Comparison of ENCODE assay signal across 9 cellular contexts in the genomic region with DNA sequence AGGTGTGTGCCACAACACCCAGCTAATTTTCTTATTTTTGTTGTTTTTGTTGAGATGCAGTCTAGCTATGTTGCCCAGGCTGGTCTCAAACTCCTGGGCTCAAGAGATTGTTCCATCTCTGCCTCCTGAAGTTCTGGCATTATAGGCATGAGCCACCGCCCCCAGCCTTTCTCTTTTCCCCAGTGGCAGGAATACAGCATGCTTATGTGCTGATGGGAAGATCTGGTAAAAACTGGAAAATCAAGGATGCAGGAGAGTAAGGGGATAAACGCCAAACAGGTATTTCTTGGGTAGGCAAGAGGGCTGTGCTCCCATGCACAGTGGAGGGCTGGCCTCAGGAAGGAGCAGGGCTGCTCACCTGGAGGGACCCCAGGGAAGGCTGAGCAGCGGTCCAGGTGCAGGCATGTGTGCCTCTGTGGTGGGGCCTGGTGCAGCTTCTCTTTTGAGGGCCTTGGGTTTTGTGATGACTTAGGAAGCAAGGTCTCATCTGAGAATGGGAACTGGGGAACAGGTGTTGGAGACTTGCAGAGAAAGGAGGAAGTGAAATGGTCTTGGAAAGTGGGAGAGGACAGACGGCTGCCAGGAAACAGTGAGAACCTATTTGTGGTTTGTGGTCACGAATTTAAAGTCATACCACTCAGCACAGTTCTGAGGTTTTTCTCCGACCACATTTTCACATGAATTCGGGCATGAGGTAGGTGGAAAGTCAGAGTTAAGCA.
DNase-seq lines count a peak whose midpoint lies in the region; ATAC-seq and TF ChIP-seq lines count a peak whose summit lies in the region.
"Had no signal": no experiment of that assay in that cellular context is flagged by ENCODE, and none has a peak within 500 bp of the region (broad histone marks: within the 10 kb centered on the region; RNA-seq: fewer than 3 reads in every experiment).

No MANE protein-coding gene starts in this region.

- no peak overlapping the region for H3K27ac ChIP-seq in OCI-LY7 (ENCODE audit: low read depth, low read length, poor library complexity, severe bottlenecking)
- H3K27ac ChIP-seq: C4-2B had no signal

- no peak for TF ChIP-seq CTCF in OCI-LY7 (conservative IDR thresholded peaks at IDR 0.05; ENCODE audit: low read length)

- H3K9me3 ChIP-seq in OCI-LY7 (ENCODE audit: low read length): no peaks in the 10 kb centered on the region

- peak; percentile 54 for DNase-seq in activated T-cell treated with anti-CD3 and anti-CD28 coated beads, Interleukin-2, amount 50 U/mL, for 24 hours
- DNase-seq in activated T-cell treated with anti-CD3 and anti-CD28 coated beads for 4 hours (no peak), OCI-LY7 (ENCODE audit: low spot score) (peak; percentile 72), immature natural killer cell (peak in 2 of 3 donors; percentile 7 to 22), left colon (no peak), mucosa of gallbladder (ENCODE audit: low spot score) (no peak), Right ventricle myocardium inferior (ENCODE audit: missing footprints) (no peak)

- intact Hi-C loops in OCI-LY7 (cut with micrococcal nuclease; ENCODE audit: unreplicated experiment) (no loop called here), left colon (cut with DNase I, micrococcal nuclease) (no loop called here), Right ventricle myocardium inferior (cut with DNase I) (no loop called here)

- CTCF ChIA-PET in OCI-LY7 (lab: Charles Lee; ENCODE audit: unreplicated experiment): no interaction called here

- H3K27ac Mint-ChIP-seq in activated T-cell treated with anti-CD3 and anti-CD28 coated beads, Interleukin-2, amount 50 U/mL, for 24 hours: peak overlapping the region; percentile 74
- peak overlapping the region in 3 of 6 donors; percentile 4 to 48 (median 19) for H3K27ac Mint-ChIP-seq in immature natural killer cell

- H4K20me1 ChIP-seq in OCI-LY7 (ENCODE audit: insufficient read depth, low read length): no peaks in the 10 kb centered on the region

- H3K4me1 ChIP-seq in OCI-LY7 (ENCODE audit: insufficient read depth, low read length, poor library complexity, severe bottlenecking): peaks cover 31% of the 10 kb centered on the region

- H3K4me3 Mint-ChIP-seq in activated T-cell treated with anti-CD3 and anti-CD28 coated beads, Interleukin-2, amount 50 U/mL, for 24 hours: peak overlapping the region; percentile 23
- peak overlapping the region; percentile 9 to 67 (median 63) for H3K4me3 Mint-ChIP-seq in immature natural killer cell

- H3K9me3 Mint-ChIP-seq in activated T-cell treated with anti-CD3 and anti-CD28 coated beads, Interleukin-2, amount 50 U/mL, for 24 hours: no peaks in the 10 kb centered on the region
- H3K9me3 Mint-ChIP-seq in immature natural killer cell: no peaks in the 10 kb centered on the region

- no peaks in the 10 kb centered on the region for H3K36me3 ChIP-seq in OCI-LY7 (ENCODE audit: insufficient read depth, low read length)

- H3K9me2 ChIP-seq in OCI-LY7 (ENCODE audit: insufficient read depth, low read length): no peaks in the 10 kb centered on the region

- BruUV-seq in OCI-LY7 (replicated peaks; lab: Mats Ljungman, UMichigan): no TSS peak

- POLR2A ChIA-PET in OCI-LY7 (lab: Charles Lee): interaction anchor here (0.6 to 1.0 kb wide), 2 partner anchors 20 to 27 kb away, joined by 3 to 6 read pairs; no protein-coding TSS in a partner anchor

- H3K4me2 ChIP-seq in OCI-LY7 (ENCODE audit: low read length): peak overlapping the region; percentile 47

- H3K4me3 ChIP-seq in OCI-LY7 (ENCODE audit: low read depth, low read length, poor library complexity, severe bottlenecking): no peak overlapping the region

- H3K79me2 ChIP-seq in OCI-LY7 (ENCODE audit: insufficient read depth, low read depth, low read length): no peaks in the 10 kb centered on the region

- peaks cover 64% of the 10 kb centered on the region for H3K4me1 Mint-ChIP-seq in activated T-cell treated with anti-CD3 and anti-CD28 coated beads, Interleukin-2, amount 50 U/mL, for 24 hours (ENCODE audit: low read depth)
- H3K4me1 Mint-ChIP-seq in immature natural killer cell: peaks cover 19 to 20% of the 10 kb centered on the region in 2 donors

- peaks cover 17% of the 10 kb centered on the region for H3K27me3 Mint-ChIP-seq in activated T-cell treated with anti-CD3 and anti-CD28 coated beads, Interleukin-2, amount 50 U/mL, for 24 hours
- peaks cover 2 to 22% (median 18%) of the 10 kb centered on the region in 3 donors for H3K27me3 Mint-ChIP-seq in immature natural killer cell (ENCODE audit: low read depth in 3 of 3)

- no peaks in the 10 kb centered on the region for H3K36me3 Mint-ChIP-seq in activated T-cell treated with anti-CD3 and anti-CD28 coated beads, Interleukin-2, amount 50 U/mL, for 24 hours (ENCODE audit: low read depth)
- no peaks in the 10 kb centered on the region for H3K36me3 Mint-ChIP-seq in immature natural killer cell

- ATAC-seq in HG02885 (IDR thresholded peaks at IDR 0.05; ENCODE audit: poor library complexity, unreplicated experiment) (peak; percentile 86), left colon (no peak), Right ventricle myocardium inferior (no peak)

- H2AFZ ChIP-seq in OCI-LY7 (ENCODE audit: low read length): no peak overlapping the region

Comparison
In these comparisons a context has a peak if more than half of its experiments do, and no peak if none do; other contexts are left out.
1. DNase-seq: peak in activated T-cell treated with anti-CD3 and anti-CD28 coated beads, Interleukin-2, amount 50 U/mL, for 24 hours (single experiment), OCI-LY7 (single experiment) and immature natural killer cell (2 of 3); none in activated T-cell treated with anti-CD3 and anti-CD28 coated beads for 4 hours (single experiment), left colon (0 of 2), mucosa of gallbladder (single experiment) and Right ventricle myocardium inferior (single experiment).